In genomic region chr12:53942467-53942997, GRCh38 we compare ENCODE assay signal across 28 cellular contexts. TPM values are rescaled to one million over a fixed set of nuclear protein-coding genes. Genes with fewer than 3 reads are reported as not detected.
"Had no signal": no experiment of that assay in that cellular context is flagged by ENCODE, and none has a peak within 500 bp of the region (broad histone marks: within the 10 kb centered on the region; RNA-seq: fewer than 3 reads in every experiment).

No MANE protein-coding gene starts in this region.

- H3K27ac Mint-ChIP-seq: activated B cell treated with CpG ODN at 0.5 μM for 24 hours; activated CD4-positive, alpha-beta T cell treated with anti-CD3 and anti-CD28 coated beads, Interleukin-2, amount 10 ng/mL, durations not matched to agents 24 days and 14 days; activated naive CD4-positive, alpha-beta T cell treated with anti-CD3 and anti-CD28 coated beads for 36 hours; activated naive CD8-positive, alpha-beta T cell; activated T-helper 17 cell treated with anti-CD3 and anti-CD28 coated beads, Interleukin-2, amount 50 U/mL, for 72 hours; T-helper 17 cell had no signal

- H3K4me1 Mint-ChIP-seq: activated B cell treated with CpG ODN at 0.5 μM for 24 hours; activated CD4-positive, alpha-beta T cell treated with anti-CD3 and anti-CD28 coated beads, Interleukin-2, amount 10 ng/mL, durations not matched to agents 24 days and 14 days; activated T-helper 17 cell treated with anti-CD3 and anti-CD28 coated beads, Interleukin-2, amount 50 U/mL, for 72 hours had no signal

- H3K4me3 Mint-ChIP-seq: activated B cell treated with CpG ODN at 0.5 μM for 24 hours; activated CD4-positive, alpha-beta T cell treated with anti-CD3 and anti-CD28 coated beads, Interleukin-2, amount 10 ng/mL, durations not matched to agents 24 days and 14 days; activated naive CD4-positive, alpha-beta T cell treated with anti-CD3 and anti-CD28 coated beads for 36 hours; activated naive CD8-positive, alpha-beta T cell; activated T-helper 17 cell treated with anti-CD3 and anti-CD28 coated beads, Interleukin-2, amount 50 U/mL, for 72 hours; T-helper 17 cell had no signal

- H3K36me3 Mint-ChIP-seq: activated naive CD8-positive, alpha-beta T cell had no signal

- H3K9me3 Mint-ChIP-seq: activated B cell treated with CpG ODN at 0.5 μM for 24 hours; activated naive CD4-positive, alpha-beta T cell treated with anti-CD3 and anti-CD28 coated beads for 36 hours; activated T-helper 17 cell treated with anti-CD3 and anti-CD28 coated beads, Interleukin-2, amount 50 U/mL, for 72 hours had no signal

- H3K4me3 ChIP-seq: SJSA1 had no signal

- ATAC-seq: activated T-helper 17 cell treated with anti-CD3 and anti-CD28 coated beads, Interleukin-2, amount 50 U/mL, for 72 hours had no signal

- DNase-seq: activated B cell treated with CpG ODN at 0.5 μM for 24 hours; activated CD4-positive, alpha-beta T cell treated with anti-CD3 and anti-CD28 coated beads for 1 hour; activated CD4-positive, alpha-beta T cell treated with anti-CD3 and anti-CD28 coated beads, Interleukin-2, amount 10 ng/mL, durations not matched to agents 24 days and 14 days; activated CD4-positive, alpha-beta T cell treated with anti-CD3 and anti-CD28 coated beads, Interleukin-2, amount 50 U/mL, for 48 hours; activated gamma-delta T cell; activated naive CD4-positive, alpha-beta T cell treated with anti-CD3 and anti-CD28 coated beads for 36 hours; activated T-cell treated with anti-CD3 and anti-CD28 coated beads, Interleukin-2, amount 50 U/mL, for 48 hours; caudate nucleus; KG1; NCI-H1048; NCI-H146; NCI-H187 treated with DMSO at 0.1 percent for 48 hours; NCI-H2081 treated with DMSO at 0.1 percent for 48 hours; NCI-H2171; NCI-H226; NCI-H526 treated with DMSO at 0.1 percent for 48 hours; NCI-H82; SHP77; T-helper 17 cell; T-helper 9 cell had no signal

- H3K9me3 ChIP-seq: SJSA1 had no signal

- H3K27ac ChIP-seq: SJSA1 had no signal

- H3K27me3 ChIP-seq: SJSA1 had no signal

RNA-seq across cellular contexts. Expression of gene HOXC13, which starts 3.9 kb away (rescaled TPM):
- total RNA-seq: activated B cell treated with CpG ODN at 0.5 μM for 24 hours; activated CD4-positive, alpha-beta T cell treated with anti-CD3 and anti-CD28 coated beads, Interleukin-2, amount 10 ng/mL, durations not matched to agents 24 days and 14 days; activated naive CD4-positive, alpha-beta T cell treated with anti-CD3 and anti-CD28 coated beads for 36 hours; activated T-helper 17 cell treated with anti-CD3 and anti-CD28 coated beads, Interleukin-2, amount 50 U/mL, for 72 hours; chondrocyte; T-helper 17 cell had no signal

RNA-seq across cellular contexts. Expression of gene HOXC12, which starts 12.2 kb away (rescaled TPM):
- total RNA-seq: activated B cell treated with CpG ODN at 0.5 μM for 24 hours; activated CD4-positive, alpha-beta T cell treated with anti-CD3 and anti-CD28 coated beads, Interleukin-2, amount 10 ng/mL, durations not matched to agents 24 days and 14 days; activated naive CD4-positive, alpha-beta T cell treated with anti-CD3 and anti-CD28 coated beads for 36 hours; activated T-helper 17 cell treated with anti-CD3 and anti-CD28 coated beads, Interleukin-2, amount 50 U/mL, for 72 hours; chondrocyte; M059J; NCI-H460; OCI-LY7; T-helper 17 cell had no signal

RNA-seq across cellular contexts. Expression of gene HOXC11, which starts 30.4 kb away (rescaled TPM):
- total RNA-seq: activated B cell treated with CpG ODN at 0.5 μM for 24 hours; activated CD4-positive, alpha-beta T cell treated with anti-CD3 and anti-CD28 coated beads, Interleukin-2, amount 10 ng/mL, durations not matched to agents 24 days and 14 days; activated naive CD4-positive, alpha-beta T cell treated with anti-CD3 and anti-CD28 coated beads for 36 hours; activated T-helper 17 cell treated with anti-CD3 and anti-CD28 coated beads, Interleukin-2, amount 50 U/mL, for 72 hours; chondrocyte; T-helper 17 cell had no signal
- polyA plus RNA-seq: adipose tissue had no signal

RNA-seq across cellular contexts. Expression of gene HOTAIR, which starts 32.2 kb away (rescaled TPM):
- total RNA-seq: activated B cell treated with CpG ODN at 0.5 μM for 24 hours; activated CD4-positive, alpha-beta T cell treated with anti-CD3 and anti-CD28 coated beads, Interleukin-2, amount 10 ng/mL, durations not matched to agents 24 days and 14 days; activated naive CD4-positive, alpha-beta T cell treated with anti-CD3 and anti-CD28 coated beads for 36 hours; activated T-helper 17 cell treated with anti-CD3 and anti-CD28 coated beads, Interleukin-2, amount 50 U/mL, for 72 hours; chondrocyte; T-helper 17 cell had no signal
- polyA plus RNA-seq: adipose tissue had no signal

RNA-seq across cellular contexts. Expression of gene HOXC10, which starts 42.4 kb away (rescaled TPM):
- total RNA-seq: activated B cell treated with CpG ODN at 0.5 μM for 24 hours; activated CD4-positive, alpha-beta T cell treated with anti-CD3 and anti-CD28 coated beads, Interleukin-2, amount 10 ng/mL, durations not matched to agents 24 days and 14 days; activated naive CD4-positive, alpha-beta T cell treated with anti-CD3 and anti-CD28 coated beads for 36 hours; activated T-helper 17 cell treated with anti-CD3 and anti-CD28 coated beads, Interleukin-2, amount 50 U/mL, for 72 hours; chondrocyte; T-helper 17 cell had no signal
